ENCODE assay signal across 1 cellular context in the genomic region with DNA sequence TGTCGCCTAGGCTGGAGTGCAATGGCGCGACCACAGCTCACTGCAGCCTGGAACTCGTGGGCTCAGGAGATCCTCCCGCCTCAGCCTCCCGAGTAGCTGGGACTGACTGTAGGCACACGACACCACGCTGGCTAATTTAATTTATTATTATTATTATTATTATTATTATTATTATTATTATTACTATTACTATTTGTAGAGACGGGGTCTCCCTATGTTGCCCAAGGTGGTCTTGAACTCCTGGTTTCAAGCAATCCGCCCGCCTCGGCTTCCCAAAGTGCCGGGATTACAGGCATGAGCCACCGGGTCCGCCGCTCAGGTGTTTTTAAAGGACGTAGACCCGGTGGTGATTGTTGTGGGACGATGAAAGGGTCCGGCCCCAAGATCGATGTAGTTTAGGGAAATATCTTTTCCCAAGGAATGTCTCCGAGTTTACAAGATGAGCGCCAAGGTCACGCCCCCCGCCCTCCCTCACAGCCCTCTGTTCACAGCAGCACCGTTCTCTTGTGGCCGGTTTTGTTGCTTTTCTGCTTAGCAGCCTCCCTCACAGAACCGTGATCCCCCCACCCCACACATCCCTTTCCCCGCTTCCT.
TF ChIP-seq lines count a peak whose summit lies in the region.

No MANE protein-coding gene starts in this region.

TF ChIP-seq in SK-N-SH, 30 proteins besides CTCF, POLR2A, EP300 and RAD21 (continued from another document):
- TF ChIP-seq, protein P1, sequence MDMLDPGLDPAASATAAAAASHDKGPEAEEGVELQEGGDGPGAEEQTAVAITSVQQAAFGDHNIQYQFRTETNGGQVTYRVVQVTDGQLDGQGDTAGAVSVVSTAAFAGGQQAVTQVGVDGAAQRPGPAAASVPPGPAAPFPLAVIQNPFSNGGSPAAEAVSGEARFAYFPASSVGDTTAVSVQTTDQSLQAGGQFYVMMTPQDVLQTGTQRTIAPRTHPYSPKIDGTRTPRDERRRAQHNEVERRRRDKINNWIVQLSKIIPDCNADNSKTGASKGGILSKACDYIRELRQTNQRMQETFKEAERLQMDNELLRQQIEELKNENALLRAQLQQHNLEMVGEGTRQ (IDR thresholded peaks at IDR 0.05; ENCODE audit: borderline replicate concordance, low read depth, low read length), result no peak
- TF ChIP-seq POLR2AphosphoS5 (IDR thresholded peaks at IDR 0.05; ENCODE audit: low read depth, low read length) (no peak), CHD2 (IDR thresholded peaks at IDR 0.05; ENCODE audit: low read length, partially characterized antibody) (no peak), RXRA (IDR thresholded peaks at IDR 0.05; ENCODE audit: borderline replicate concordance, low read depth) (no peak), NFIC (IDR thresholded peaks at IDR 0.05; ENCODE audit: borderline replicate concordance) (no peak), EZH2phosphoT487 (IDR thresholded peaks at IDR 0.05; ENCODE audit: borderline replicate concordance, low read depth) (no peak)
- TF ChIP-seq, protein P2, sequence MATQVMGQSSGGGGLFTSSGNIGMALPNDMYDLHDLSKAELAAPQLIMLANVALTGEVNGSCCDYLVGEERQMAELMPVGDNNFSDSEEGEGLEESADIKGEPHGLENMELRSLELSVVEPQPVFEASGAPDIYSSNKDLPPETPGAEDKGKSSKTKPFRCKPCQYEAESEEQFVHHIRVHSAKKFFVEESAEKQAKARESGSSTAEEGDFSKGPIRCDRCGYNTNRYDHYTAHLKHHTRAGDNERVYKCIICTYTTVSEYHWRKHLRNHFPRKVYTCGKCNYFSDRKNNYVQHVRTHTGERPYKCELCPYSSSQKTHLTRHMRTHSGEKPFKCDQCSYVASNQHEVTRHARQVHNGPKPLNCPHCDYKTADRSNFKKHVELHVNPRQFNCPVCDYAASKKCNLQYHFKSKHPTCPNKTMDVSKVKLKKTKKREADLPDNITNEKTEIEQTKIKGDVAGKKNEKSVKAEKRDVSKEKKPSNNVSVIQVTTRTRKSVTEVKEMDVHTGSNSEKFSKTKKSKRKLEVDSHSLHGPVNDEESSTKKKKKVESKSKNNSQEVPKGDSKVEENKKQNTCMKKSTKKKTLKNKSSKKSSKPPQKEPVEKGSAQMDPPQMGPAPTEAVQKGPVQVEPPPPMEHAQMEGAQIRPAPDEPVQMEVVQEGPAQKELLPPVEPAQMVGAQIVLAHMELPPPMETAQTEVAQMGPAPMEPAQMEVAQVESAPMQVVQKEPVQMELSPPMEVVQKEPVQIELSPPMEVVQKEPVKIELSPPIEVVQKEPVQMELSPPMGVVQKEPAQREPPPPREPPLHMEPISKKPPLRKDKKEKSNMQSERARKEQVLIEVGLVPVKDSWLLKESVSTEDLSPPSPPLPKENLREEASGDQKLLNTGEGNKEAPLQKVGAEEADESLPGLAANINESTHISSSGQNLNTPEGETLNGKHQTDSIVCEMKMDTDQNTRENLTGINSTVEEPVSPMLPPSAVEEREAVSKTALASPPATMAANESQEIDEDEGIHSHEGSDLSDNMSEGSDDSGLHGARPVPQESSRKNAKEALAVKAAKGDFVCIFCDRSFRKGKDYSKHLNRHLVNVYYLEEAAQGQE (IDR thresholded peaks at IDR 0.05; ENCODE audit: low read depth, low read length), result no peak
- TF ChIP-seq, protein P3, sequence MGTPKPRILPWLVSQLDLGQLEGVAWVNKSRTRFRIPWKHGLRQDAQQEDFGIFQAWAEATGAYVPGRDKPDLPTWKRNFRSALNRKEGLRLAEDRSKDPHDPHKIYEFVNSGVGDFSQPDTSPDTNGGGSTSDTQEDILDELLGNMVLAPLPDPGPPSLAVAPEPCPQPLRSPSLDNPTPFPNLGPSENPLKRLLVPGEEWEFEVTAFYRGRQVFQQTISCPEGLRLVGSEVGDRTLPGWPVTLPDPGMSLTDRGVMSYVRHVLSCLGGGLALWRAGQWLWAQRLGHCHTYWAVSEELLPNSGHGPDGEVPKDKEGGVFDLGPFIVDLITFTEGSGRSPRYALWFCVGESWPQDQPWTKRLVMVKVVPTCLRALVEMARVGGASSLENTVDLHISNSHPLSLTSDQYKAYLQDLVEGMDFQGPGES (IDR thresholded peaks at IDR 0.05; ENCODE audit: low read depth, low read length), result no peak
